Comparison of ENCODE assay signal across 8 cellular contexts in the genomic region with DNA sequence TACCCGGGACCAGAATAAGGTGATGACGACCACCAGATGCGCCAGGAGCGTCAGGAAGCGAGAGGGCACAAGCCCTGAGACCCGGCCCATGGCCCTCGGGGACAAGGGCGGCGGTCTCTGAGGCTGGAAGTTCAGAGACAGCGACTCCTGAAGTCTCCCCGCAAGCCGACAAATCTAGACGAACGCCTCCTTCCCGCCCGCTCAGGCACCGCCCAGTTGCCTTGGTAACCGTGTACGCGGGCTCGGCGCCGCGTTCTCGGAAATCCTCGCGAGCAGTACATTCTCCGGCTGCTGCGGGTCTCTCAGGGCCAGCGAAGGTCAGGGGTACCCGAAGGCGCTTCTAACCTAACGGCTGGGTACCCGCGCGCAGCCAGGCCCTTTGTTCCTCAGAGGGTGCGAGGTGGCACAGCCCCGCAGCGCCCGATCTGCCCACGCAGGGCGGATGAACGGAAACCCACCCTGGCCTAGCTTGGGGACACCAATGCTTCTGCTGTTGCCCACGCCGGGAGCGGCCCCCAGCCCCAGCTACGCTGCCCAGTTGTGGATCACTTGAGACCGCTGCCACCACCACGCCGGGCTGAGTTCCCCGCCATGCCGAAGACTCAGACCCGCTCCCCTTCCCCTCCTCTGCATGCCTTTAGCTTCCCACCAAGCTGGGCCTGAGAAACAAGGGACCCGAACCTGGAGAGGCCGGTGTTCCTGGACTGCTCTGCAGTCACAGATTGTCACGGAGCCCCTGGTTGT. TPM values are rescaled to one million over a fixed set of nuclear protein-coding genes. Genes with fewer than 3 reads are reported as not detected.
DNase-seq lines count a peak whose midpoint lies in the region; ATAC-seq and TF ChIP-seq lines count a peak whose summit lies in the region.

A gene (minus strand): TSS at position 184 of the 744 bp plus-strand sequence. CDS start 94 bp downstream, at position 90.

- peak within 1 kb of the TSS; percentile 64 for H3K4me3 ChIP-seq in colonic mucosa

- no peaks in the 10 kb centered on the region for H3K9me3 ChIP-seq in colonic mucosa

- no peak for TF ChIP-seq CTCF in colonic mucosa (IDR thresholded peaks at IDR 0.05)

- ATAC-seq in HG02870 (IDR thresholded peaks at IDR 0.05; ENCODE audit: unreplicated experiment) = peak; percentile 43
- ATAC-seq in GM19324 (IDR thresholded peaks at IDR 0.05; ENCODE audit: low FRiP score, unreplicated experiment) = no peak

- H3K9ac ChIP-seq in colonic mucosa (ENCODE audit: low read depth in 2 of 2, low read length in 2 of 2) = peak within 1 kb of the TSS; percentile 87 to 89

- DNase-seq in GF-D8 (lab: John Stamatoyannopoulos, UW) = peak; percentile 64
- peak; percentile 50 to 85 for DNase-seq in NCI-H446 (lab: John Stamatoyannopoulos, UW)
- DNase-seq in activated CD4-positive, alpha-beta T cell treated with anti-CD3 and anti-CD28 coated beads for 48 hours = peak; percentile 91
- DNase-seq in colonic mucosa = peak; percentile 94
- peak in 3 of 4 experiments; percentile 67 to 81 (median 81) for DNase-seq in stimulated activated CD4-positive, alpha-beta T cell treated with anti-CD3 and anti-CD28 coated beads, Interleukin-1b, Interleukin-23, amount 100 ng/mL, for 24 hours (ENCODE audit: low read depth in 4 of 4, low spot score in 1 of 4)

- intact Hi-C loops in colonic mucosa (cut with DNase I) = no loop called here

- H3K4me1 ChIP-seq in colonic mucosa = peaks cover 6% of the 10 kb centered on the region

- H3K27me3 ChIP-seq in colonic mucosa = no peaks in the 10 kb centered on the region
- no peaks in the 10 kb centered on the region for H3K27me3 ChIP-seq in layer of hippocampus (ENCODE audit: control insufficient read depth, insufficient read depth, low read length)

- H3K27ac ChIP-seq in colonic mucosa = peak within 1 kb of the TSS; percentile 59
- peak within 1 kb of the TSS; percentile 71 for H3K27ac ChIP-seq in layer of hippocampus (ENCODE audit: low read depth, low read length)

- H3K36me3 ChIP-seq in colonic mucosa = no peaks in the 10 kb centered on the region

RNA-seq across cellular contexts. Expression of the gene that starts here (rescaled TPM):
- total RNA-seq in colonic mucosa = 10 to 100 TPM; 13.2 to 17.0 TPM
